ENCODE assay signal across 21 cellular contexts in genomic region chr13:61036715-61037114, GRCh38.
DNase-seq lines count a peak whose midpoint lies in the region; ATAC-seq and TF ChIP-seq lines count a peak whose summit lies in the region.
"Had no signal": no experiment of that assay in that cellular context is flagged by ENCODE, and none has a peak within 500 bp of the region (broad histone marks: within the 10 kb centered on the region; RNA-seq: fewer than 3 reads in every experiment).

No MANE protein-coding gene starts in this region.

- no peak overlapping the region for H3K9ac ChIP-seq in PC-3 (ENCODE audit: low read length)
- H3K9ac ChIP-seq: BLaER1 treated with 17β-estradiol and CSF1 and Interleukin-3, amounts not matched to agents 10 nM and 100 nM; GM23248 had no signal

- no peaks in the 10 kb centered on the region for H3K9me2 ChIP-seq in PC-3 (replicated peaks; ENCODE audit: low read length)

- DNase-seq in HPDE6-E6E7 (ENCODE audit: extremely low spot score) = peak; percentile 15
- peak; percentile 37 for DNase-seq in PC-3
- DNase-seq in astrocyte of the hippocampus (ENCODE audit: low read depth, low spot score) = peak; percentile 19
- DNase-seq in NCI-H2227 (lab: John Stamatoyannopoulos, UW; ENCODE audit: unreplicated experiment) = no peak
- DNase-seq in Ammon's horn (ENCODE audit: low spot score) = no peak
- no peak for DNase-seq in CD1c-positive myeloid dendritic cell (ENCODE audit: extremely low spot score)
- DNase-seq in stimulated activated CD4-positive, alpha-beta T cell treated with anti-CD3 and anti-CD28 coated beads, Interleukin-2, amount 100 ng/mL, for 48 hours = no peak
- DNase-seq: 8988T; CD4-positive, CD25-positive, alpha-beta regulatory T cell; CD8-positive, alpha-beta memory T cell; COR-L47; DMS 273 treated with DMSO at 0.1 percent for 48 hours; DMS53; DND-41; EL; GM23248; IMR-90 had no signal

- no peak for TF ChIP-seq CTCF in PC-3 (conservative IDR thresholded peaks at IDR 0.05; ENCODE audit: low read depth, low read length)

- H2AFZ ChIP-seq in PC-3 (ENCODE audit: low read length) = no peak overlapping the region
- H2AFZ ChIP-seq: GM23248 had no signal

- no TSS peak for BruUV-seq in PC-3 (replicated peaks; lab: Mats Ljungman, UMichigan)

- H3K79me2 ChIP-seq in PC-3 (ENCODE audit: low read length) = no peaks in the 10 kb centered on the region

- no peaks in the 10 kb centered on the region for H3K9me3 ChIP-seq in PC-3 (ENCODE audit: low read length)
- H3K9me3 ChIP-seq: HAP-1 had no signal

- no peak overlapping the region for H3K4me3 ChIP-seq in PC-3 (ENCODE audit: low read length)
- H3K4me3 ChIP-seq: BLaER1 treated with 17β-estradiol and CSF1 and Interleukin-3, amounts not matched to agents 10 nM and 100 nM; GM12878; GM23248; HAP-1 had no signal

- no peaks in the 10 kb centered on the region for H3K36me3 ChIP-seq in PC-3 (ENCODE audit: low read depth, low read length)
- H3K36me3 ChIP-seq: BLaER1 treated with 17β-estradiol and CSF1 and Interleukin-3, amounts not matched to agents 10 nM and 100 nM; HAP-1 had no signal

- no peaks in the 10 kb centered on the region for H4K20me1 ChIP-seq in PC-3 (ENCODE audit: low read length)
- H4K20me1 ChIP-seq: BLaER1 treated with 17β-estradiol and CSF1 and Interleukin-3, amounts not matched to agents 10 nM and 100 nM had no signal

- H3K4me1 ChIP-seq in PC-3 (ENCODE audit: insufficient read depth, low read length) = no peaks in the 10 kb centered on the region
- H3K4me1 ChIP-seq: HAP-1 had no signal

- intact Hi-C loops in PC-3 (cut with micrococcal nuclease) = no loop called here

- POLR2A ChIA-PET in PC-3 (lab: Charles Lee; ENCODE audit: unreplicated experiment) = no interaction called here

- H3K27ac ChIP-seq in PC-3 (ENCODE audit: low read length) = no peak overlapping the region
- H3K27ac ChIP-seq: BLaER1 treated with 17β-estradiol and CSF1 and Interleukin-3, amounts not matched to agents 10 nM and 100 nM; GM23248 had no signal

- no peak overlapping the region for H3K4me2 ChIP-seq in PC-3 (ENCODE audit: low read length)
- H3K4me2 ChIP-seq: BLaER1 treated with 17β-estradiol and CSF1 and Interleukin-3, amounts not matched to agents 10 nM and 100 nM had no signal

- H3K27me3 ChIP-seq in PC-3 (ENCODE audit: low read length) = no peaks in the 10 kb centered on the region
- H3K27me3 ChIP-seq: BLaER1 treated with 17β-estradiol and CSF1 and Interleukin-3, amounts not matched to agents 10 nM and 100 nM had no signal

- ATAC-seq in PC-3 (no peak; the same call in 1 of the 2 replicates), esophagus mucosa (peak; percentile 51)
- ATAC-seq: GM12878 had no signal

- CTCF ChIA-PET in PC-3 (lab: Charles Lee) = no interaction called here

- no peaks in the 10 kb centered on the region for H3F3A ChIP-seq in PC-3 (ENCODE audit: low read length, unreplicated experiment)

Comparison
In these comparisons a context has a peak if more than half of its experiments do, and no peak if none do; other contexts are left out.
1. DNase-seq: peak in HPDE6-E6E7 (single experiment), PC-3 (single experiment) and astrocyte of the hippocampus (single experiment); none in NCI-H2227 (single experiment), Ammon's horn (single experiment), CD1c-positive myeloid dendritic cell (single experiment) and stimulated activated CD4-positive, alpha-beta T cell treated with anti-CD3 and anti-CD28 coated beads, Interleukin-2, amount 100 ng/mL, for 48 hours (0 of 2).